Comparison of ENCODE assay signal across 30 cellular contexts in the genomic region with DNA sequence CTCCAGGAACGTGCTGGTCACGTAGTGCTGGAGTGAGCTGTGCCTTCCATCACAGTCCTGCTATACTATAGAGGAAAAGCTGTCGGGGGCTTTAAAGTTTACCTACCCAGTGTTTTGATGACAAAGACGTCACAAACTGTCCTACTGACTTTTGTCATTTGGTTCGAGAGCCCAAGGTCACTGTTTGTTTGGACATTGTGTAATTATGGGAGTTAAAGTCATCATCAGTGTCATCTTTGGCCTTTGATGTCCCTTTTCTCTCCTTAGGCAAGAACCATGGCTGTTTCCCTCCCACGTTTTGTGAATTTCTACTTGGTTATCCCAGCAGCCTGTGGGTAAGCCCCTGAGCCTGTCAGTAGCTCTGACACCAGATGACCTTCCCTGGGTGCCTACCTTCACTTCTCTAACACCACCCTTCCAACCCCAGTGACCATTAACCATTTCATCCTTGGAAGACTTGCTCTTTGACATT. TPM values are rescaled to one million over a fixed set of nuclear protein-coding genes. Genes with fewer than 3 reads are reported as not detected.
DNase-seq lines count a peak whose midpoint lies in the region; ATAC-seq and TF ChIP-seq lines count a peak whose summit lies in the region.
"Had no signal": no experiment of that assay in that cellular context is flagged by ENCODE, and none has a peak within 500 bp of the region (broad histone marks: within the 10 kb centered on the region; RNA-seq: fewer than 3 reads in every experiment).

No MANE protein-coding gene starts in this region.

- in situ Hi-C loops in gastrocnemius medialis (cut with MboI; ENCODE audit: low sequenced_read_pairs in 4 of 4): no loop called here

- H3K36me3 ChIP-seq in heart left ventricle (no peaks in the 10 kb centered on the region), gastrocnemius medialis (no peaks in the 10 kb centered on the region), vagina (no peaks in the 10 kb centered on the region)
- H3K36me3 ChIP-seq: prostate gland had no signal

- no peak overlapping the region for H3K27ac Mint-ChIP-seq in activated CD8-positive, alpha-beta T cell treated with anti-CD3 and anti-CD28 coated beads, Interleukin-2, amount 10 ng/mL, durations not matched to agents 7 days and 5 days
- H3K27ac Mint-ChIP-seq: activated naive CD4-positive, alpha-beta T cell treated with anti-CD3 and anti-CD28 coated beads, Interleukin-2, amount 10 ng/mL, durations not matched to agents 7 days and 5 days; activated T-helper 1 cell treated with anti-CD3 and anti-CD28 coated beads, Interleukin-12 subunit alpha, Interleukin-12 subunit beta, Interleukin-2, Interleukin-4 antibody, amounts not matched to agents 30 ng/mL and 10 ng/mL and 1 ng/mL, durations not matched to agents 14 hours and 24 hours and 36 hours; CD4-positive, alpha-beta T cell; stimulated activated naive CD8-positive, alpha-beta T cell treated with anti-CD3 and anti-CD28 coated beads, Interleukin-15, amount 100 ng/mL, for 72 hours had no signal

- TF ChIP-seq CTCF in heart left ventricle (IDR thresholded peaks at IDR 0.05) (no peak), fibroblast of villous mesenchyme (IDR thresholded peaks at IDR 0.05; ENCODE audit: insufficient read depth, low read depth, low read length) (no peak), gastrocnemius medialis (IDR thresholded peaks at IDR 0.05 in 4 of 5, conservative IDR thresholded peaks at IDR 0.05 in 1 of 5) (no peak), vagina (IDR thresholded peaks at IDR 0.05) (no peak)

- H3K9me3 ChIP-seq in heart left ventricle (no peaks in the 10 kb centered on the region), gastrocnemius medialis (no peaks in the 10 kb centered on the region), vagina (no peaks in the 10 kb centered on the region)
- H3K9me3 ChIP-seq: prostate gland had no signal

- CTCF ChIA-PET in activated CD8-positive, alpha-beta T cell treated with anti-CD3 and anti-CD28 coated beads, Interleukin-2, amount 10 ng/mL, durations not matched to agents 7 days and 5 days (lab: Charles Lee): interaction anchor here (0.9 kb wide), 1 partner anchor 14 kb away, joined by 3 read pairs; no protein-coding TSS in a partner anchor

- H3K4me1 ChIP-seq in heart left ventricle (peaks cover 5 to 54% (median 29%) of the 10 kb centered on the region in 12 donors), gastrocnemius medialis (peaks cover 13 to 30% of the 10 kb centered on the region in 2 donors), vagina (peaks cover 42% of the 10 kb centered on the region)

- H3K4me3 ChIP-seq in heart left ventricle (no peak overlapping the region), fibroblast of villous mesenchyme (ENCODE audit: low read depth, low read length) (no peak overlapping the region), gastrocnemius medialis (no peak overlapping the region), vagina (no peak overlapping the region)
- H3K4me3 ChIP-seq: prostate gland had no signal

- POLR2A ChIA-PET in activated CD8-positive, alpha-beta T cell treated with anti-CD3 and anti-CD28 coated beads, Interleukin-2, amount 10 ng/mL, durations not matched to agents 7 days and 5 days (lab: Charles Lee): no interaction called here

- peaks cover 9% of the 10 kb centered on the region for H3K27me3 Mint-ChIP-seq in activated CD8-positive, alpha-beta T cell treated with anti-CD3 and anti-CD28 coated beads, Interleukin-2, amount 10 ng/mL, durations not matched to agents 7 days and 5 days (ENCODE audit: low read depth)
- H3K27me3 Mint-ChIP-seq: CD4-positive, alpha-beta T cell had no signal

- no peaks in the 10 kb centered on the region for H3K36me3 Mint-ChIP-seq in activated CD8-positive, alpha-beta T cell treated with anti-CD3 and anti-CD28 coated beads, Interleukin-2, amount 10 ng/mL, durations not matched to agents 7 days and 5 days (ENCODE audit: low read depth)
- H3K36me3 Mint-ChIP-seq: activated naive CD4-positive, alpha-beta T cell treated with anti-CD3 and anti-CD28 coated beads, Interleukin-2, amount 10 ng/mL, durations not matched to agents 7 days and 5 days had no signal

- H3K27me3 ChIP-seq in heart left ventricle (no peaks in the 10 kb centered on the region), gastrocnemius medialis (no peaks in the 10 kb centered on the region), vagina (no peaks in the 10 kb centered on the region)

- peak overlapping the region in 11 of 12 donors; percentile 6 to 68 (median 41) for H3K27ac ChIP-seq in heart left ventricle
- H3K27ac ChIP-seq in gastrocnemius medialis: peak overlapping the region; percentile 42 to 72 (median 58)
- peak overlapping the region; percentile 48 for H3K27ac ChIP-seq in vagina
- H3K27ac ChIP-seq: prostate gland, VCaP had no signal

- H3K4me1 Mint-ChIP-seq in activated CD8-positive, alpha-beta T cell treated with anti-CD3 and anti-CD28 coated beads, Interleukin-2, amount 10 ng/mL, durations not matched to agents 7 days and 5 days (ENCODE audit: low read depth): peaks cover 9% of the 10 kb centered on the region
- H3K4me1 Mint-ChIP-seq: neural crest cell had no signal

- no peak for TF ChIP-seq POLR2A in heart left ventricle (IDR thresholded peaks at IDR 0.05)
- TF ChIP-seq POLR2A in gastrocnemius medialis (IDR thresholded peaks at IDR 0.05): no peak
- no peak for TF ChIP-seq POLR2A in vagina (IDR thresholded peaks at IDR 0.05)

- intact Hi-C loops in heart left ventricle (cut with DNase I) (loop anchor here in 1 of 10 donors (10.0 kb wide), 2 partner anchors 55 to 115 kb away; no protein-coding TSS in a partner anchor), cardiac septum (cut with DNase I) (loop anchor here (10.0 kb wide), 1 partner anchor 255 kb away; no protein-coding TSS in a partner anchor), gastrocnemius medialis (cut with DNase I; ENCODE audit: low total_unique reads) (loop anchor here (10.0 kb wide), 2 partner anchors 115 to 705 kb away; no protein-coding TSS in a partner anchor), vagina (cut with DNase I) (no loop called here)

- no peak for DNase-seq in heart left ventricle
- DNase-seq in cardiac septum (ENCODE audit: low spot score): no peak
- peak; percentile 36 for DNase-seq in fibroblast of villous mesenchyme (ENCODE audit: low read depth)
- no peak for DNase-seq in gastrocnemius medialis
- DNase-seq in vagina (ENCODE audit: extremely low spot score in 2 of 2): peak in 1 of 2 donors; percentile 65
- DNase-seq in NOMO-1 (lab: John Stamatoyannopoulos, UW; ENCODE audit: unreplicated experiment in 2 of 2): no peak
- no peak for DNase-seq in activated CD8-positive, alpha-beta T cell treated with anti-CD3 and anti-CD28 coated beads, Interleukin-2, amount 10 ng/mL, durations not matched to agents 7 days and 5 days
- no peak for DNase-seq in activated CD4-positive, alpha-beta T cell treated with anti-CD3 and anti-CD28 coated beads, Interleukin-2, amount 50 U/mL, for 1 hour
- DNase-seq: activated CD4-positive, alpha-beta T cell treated with anti-CD3 and anti-CD28 coated beads, Interleukin-2, amount 50 U/mL, for 48 hours; activated CD8-positive, alpha-beta memory T cell treated with anti-CD3 and anti-CD28 coated beads, Interleukin-2, amount 50 U/mL, for 4 hours; activated naive CD4-positive, alpha-beta T cell treated with anti-CD3 and anti-CD28 coated beads, Interleukin-2, amount 10 ng/mL, durations not matched to agents 7 days and 5 days; AML-193; aorta; CD4-positive, alpha-beta T cell; glutamatergic neuron; HCEC 1CT; mammary epithelial cell; NCI-H187 treated with DMSO at 0.1 percent for 48 hours; NCI-H524 treated with DMSO at 0.1 percent for 48 hours; NK-92 treated with Interleukin-12 subunit alpha and Interleukin-12 subunit beta, amount 100 ng/mL, for 24 hours; SHP77 treated with DMSO at 0.1 percent for 48 hours; small intestine; stimulated activated CD8-positive, alpha-beta memory T cell treated with anti-CD3 and anti-CD28 coated beads, Interleukin-4, amount 100 ng/mL, for 48 hours; stimulated activated naive CD8-positive, alpha-beta T cell treated with anti-CD3 and anti-CD28 coated beads, Interleukin-15, amount 100 ng/mL, for 72 hours had no signal

- WGBS in heart left ventricle, 4 donors: 73 to 82% (median 77%) methylated on average over 6 of the region's 6 CpGs

- no peaks in the 10 kb centered on the region for H3K9me3 Mint-ChIP-seq in activated CD8-positive, alpha-beta T cell treated with anti-CD3 and anti-CD28 coated beads, Interleukin-2, amount 10 ng/mL, durations not matched to agents 7 days and 5 days (ENCODE audit: insufficient read depth)
- H3K9me3 Mint-ChIP-seq: activated naive CD4-positive, alpha-beta T cell treated with anti-CD3 and anti-CD28 coated beads, Interleukin-2, amount 10 ng/mL, durations not matched to agents 7 days and 5 days; activated T-helper 1 cell treated with anti-CD3 and anti-CD28 coated beads, Interleukin-12 subunit alpha, Interleukin-12 subunit beta, Interleukin-2, Interleukin-4 antibody, amounts not matched to agents 30 ng/mL and 10 ng/mL and 1 ng/mL, durations not matched to agents 14 hours and 24 hours and 36 hours; CD4-positive, alpha-beta T cell; neural crest cell had no signal

- H3K4me3 Mint-ChIP-seq in activated CD8-positive, alpha-beta T cell treated with anti-CD3 and anti-CD28 coated beads, Interleukin-2, amount 10 ng/mL, durations not matched to agents 7 days and 5 days: no peak overlapping the region
- H3K4me3 Mint-ChIP-seq: activated naive CD4-positive, alpha-beta T cell treated with anti-CD3 and anti-CD28 coated beads, Interleukin-2, amount 10 ng/mL, durations not matched to agents 7 days and 5 days; activated T-helper 1 cell treated with anti-CD3 and anti-CD28 coated beads, Interleukin-12 subunit alpha, Interleukin-12 subunit beta, Interleukin-2, Interleukin-4 antibody, amounts not matched to agents 30 ng/mL and 10 ng/mL and 1 ng/mL, durations not matched to agents 14 hours and 24 hours and 36 hours; CD4-positive, alpha-beta T cell; neural crest cell; stimulated activated naive CD8-positive, alpha-beta T cell treated with anti-CD3 and anti-CD28 coated beads, Interleukin-15, amount 100 ng/mL, for 72 hours had no signal

- no peak for ATAC-seq in heart left ventricle
- no peak for ATAC-seq in gastrocnemius medialis
- no peak for ATAC-seq in activated CD8-positive, alpha-beta T cell treated with anti-CD3 and anti-CD28 coated beads, Interleukin-2, amount 10 ng/mL, durations not matched to agents 7 days and 5 days
- ATAC-seq: stimulated activated naive CD8-positive, alpha-beta T cell treated with anti-CD3 and anti-CD28 coated beads, Interleukin-15, amount 100 ng/mL, for 72 hours had no signal

RNA-seq across cellular contexts. Expression of a gene that starts 59.3 kb away (rescaled TPM):
- total RNA-seq in heart left ventricle: 10 to 100 TPM in 3 of 9 donors, 1 to 10 TPM in 6; 2.4 to 23.5 (median 6.3) TPM
- 1 to 10 TPM in 1 of 2 donors, under 1 TPM in 1; 0.80 to 2.0 TPM for polyA plus RNA-seq in heart left ventricle
- 8.8 TPM for total RNA-seq in cardiac septum
- total RNA-seq in fibroblast of villous mesenchyme: 18.7 and 23.7 TPM in 2 replicates
- total RNA-seq in gastrocnemius medialis: 1 to 10 TPM in 1 of 4 donors, under 1 TPM in 3; 0.15 to 1.1 (median 0.52) TPM
- total RNA-seq in vagina: 4.7 TPM
- not detected for total RNA-seq in activated CD8-positive, alpha-beta T cell treated with anti-CD3 and anti-CD28 coated beads, Interleukin-2, amount 10 ng/mL, durations not matched to agents 7 days and 5 days
- total RNA-seq: activated T-helper 1 cell treated with anti-CD3 and anti-CD28 coated beads, Interleukin-12 subunit alpha, Interleukin-12 subunit beta, Interleukin-2, Interleukin-4 antibody, amounts not matched to agents 30 ng/mL and 10 ng/mL and 1 ng/mL, durations not matched to agents 14 hours and 24 hours and 36 hours; CD4-positive, alpha-beta T cell; endothelial cell of umbilical vein; kidney epithelial cell had no signal
- polyA plus RNA-seq: aorta, endothelial cell of umbilical vein, mammary epithelial cell had no signal
